ENCODE assay signal across 9 cellular contexts in the genomic region with DNA sequence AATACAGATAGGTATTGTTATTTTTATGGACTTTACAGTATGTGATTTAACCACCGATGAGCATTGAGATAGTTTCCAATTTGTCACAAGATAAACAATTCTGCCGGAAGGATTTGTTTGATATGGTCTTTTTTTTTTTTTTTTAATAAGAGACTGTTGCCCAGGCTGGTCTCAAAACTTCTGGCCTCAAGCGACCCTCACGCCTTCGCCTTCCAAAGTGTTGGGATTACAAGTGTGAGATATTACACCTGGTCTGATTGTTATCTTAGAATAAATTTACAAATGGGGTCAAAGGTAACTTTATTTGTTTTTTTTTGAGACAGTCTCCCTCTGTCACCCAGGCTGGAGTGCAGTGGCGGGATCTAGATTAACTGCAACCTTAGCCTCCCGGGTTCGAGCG. TPM values are rescaled to one million over a fixed set of nuclear protein-coding genes. Genes with fewer than 3 reads are reported as not detected.
A peak's percentile ranks its signal among the peaks of the same experiment; 100 is the strongest.
DNase-seq lines count a peak whose midpoint lies in the region; ATAC-seq and TF ChIP-seq lines count a peak whose summit lies in the region.
"Had no signal": no experiment of that assay in that cellular context is flagged by ENCODE, and none has a peak within 500 bp of the region (broad histone marks: within the 10 kb centered on the region; RNA-seq: fewer than 3 reads in every experiment).

No MANE protein-coding gene starts in this region.

- ATAC-seq in CD4-positive, CD25-positive, alpha-beta regulatory T cell (ENCODE audit: low read depth in 2 of 2), result no peak

- H3K27me3 Mint-ChIP-seq in CD4-positive, CD25-positive, alpha-beta regulatory T cell, result no peaks in the 10 kb centered on the region
- H3K27me3 Mint-ChIP-seq in endothelial cell (ENCODE audit: unreplicated experiment), result peaks cover 10% of the 10 kb centered on the region

- no peaks in the 10 kb centered on the region for H3K79me2 ChIP-seq in OCI-LY1 (ENCODE audit: insufficient read depth, low read length)

- no peak for TF ChIP-seq CTCF in OCI-LY1 (IDR thresholded peaks at IDR 0.05; ENCODE audit: low read length)
- no peak for TF ChIP-seq CTCF in endothelial cell (IDR thresholded peaks at IDR 0.05; ENCODE audit: unreplicated experiment)
- no peak for TF ChIP-seq CTCF in neutrophil (IDR thresholded peaks at IDR 0.05)

- H3K27me3 ChIP-seq in CD4-positive, CD25-positive, alpha-beta regulatory T cell (ENCODE audit: control insufficient read depth, insufficient read depth, low read length), result no peaks in the 10 kb centered on the region
- H3K27me3 ChIP-seq in OCI-LY1 (ENCODE audit: insufficient read depth, low read length), result no peaks in the 10 kb centered on the region
- peaks cover 84% of the 10 kb centered on the region for H3K27me3 ChIP-seq in neutrophil

- in situ Hi-C loops in KBM-7 (cut with MboI; ENCODE audit: low pct_unique_long_range_greater_than_20kb, low sequenced_read_pairs), result no loop called here

- H3F3A ChIP-seq in OCI-LY1 (ENCODE audit: insufficient read depth, low read length), result 0 out of 2 replicates have a peak, but pooled peaks cover 3% of the 10 kb centered on the region

- H3K4me3 Mint-ChIP-seq in CD4-positive, CD25-positive, alpha-beta regulatory T cell, result peak overlapping the region; percentile 90 to 99 (median 92)
- peak overlapping the region; percentile 94 for H3K4me3 Mint-ChIP-seq in endothelial cell (ENCODE audit: unreplicated experiment)

- peaks cover 0 to 3% (median 0%) of the 10 kb centered on the region in 7 donors for H3K9me3 Mint-ChIP-seq in CD4-positive, CD25-positive, alpha-beta regulatory T cell
- no peaks in the 10 kb centered on the region for H3K9me3 Mint-ChIP-seq in endothelial cell (ENCODE audit: unreplicated experiment)

- H3K27ac Mint-ChIP-seq in CD4-positive, CD25-positive, alpha-beta regulatory T cell, result peak overlapping the region; percentile 84 to 93 (median 84)
- peak overlapping the region; percentile 96 for H3K27ac Mint-ChIP-seq in endothelial cell (ENCODE audit: unreplicated experiment)

- H3K27ac ChIP-seq in CD4-positive, CD25-positive, alpha-beta regulatory T cell (ENCODE audit: insufficient read depth, low read length, poor library complexity, severe bottlenecking), result peak overlapping the region; percentile 55
- H3K27ac ChIP-seq in OCI-LY1 (ENCODE audit: low read depth, low read length, poor library complexity, severe bottlenecking), result no peak overlapping the region
- no peak overlapping the region for H3K27ac ChIP-seq in neutrophil

- H3K9me3 ChIP-seq in CD4-positive, CD25-positive, alpha-beta regulatory T cell (ENCODE audit: control insufficient read depth in 2 of 2, low read length in 2 of 2), result no peaks in the 10 kb centered on the region
- no peaks in the 10 kb centered on the region for H3K9me3 ChIP-seq in OCI-LY1 (ENCODE audit: low read length)
- no peaks in the 10 kb centered on the region for H3K9me3 ChIP-seq in neutrophil

- H2AFZ ChIP-seq in OCI-LY1 (ENCODE audit: low read length), result no peak overlapping the region

- H4K20me1 ChIP-seq in OCI-LY1 (ENCODE audit: insufficient read depth, low read length), result no peaks in the 10 kb centered on the region

- H3K9me2 ChIP-seq in OCI-LY1 (ENCODE audit: low read depth, low read length), result no peaks in the 10 kb centered on the region

- no peaks in the 10 kb centered on the region for H3K36me3 ChIP-seq in CD4-positive, CD25-positive, alpha-beta regulatory T cell (ENCODE audit: control insufficient read depth, insufficient read depth, low read length)
- H3K36me3 ChIP-seq in OCI-LY1 (ENCODE audit: insufficient read depth, low read length) (no peaks in the 10 kb centered on the region), neutrophil (no peaks in the 10 kb centered on the region)

- H3K36me3 Mint-ChIP-seq in CD4-positive, CD25-positive, alpha-beta regulatory T cell, result peaks cover 7% of the 10 kb centered on the region
- H3K36me3 Mint-ChIP-seq in endothelial cell (ENCODE audit: low read depth, unreplicated experiment), result peaks cover 18% of the 10 kb centered on the region

- peaks cover 18% of the 10 kb centered on the region for H3K4me1 ChIP-seq in CD4-positive, CD25-positive, alpha-beta regulatory T cell (ENCODE audit: control insufficient read depth, insufficient read depth, low read length, poor library complexity, severe bottlenecking)
- H3K4me1 ChIP-seq in OCI-LY1 (ENCODE audit: insufficient read depth, low read length, severe bottlenecking) (peaks cover 14% of the 10 kb centered on the region), neutrophil (ENCODE audit: control insufficient read depth in 1 of 2, insufficient read depth in 1 of 2, low read depth in 1 of 2, low read length in 1 of 2) (peaks cover 12 to 16% of the 10 kb centered on the region in 2 experiments)

- peak overlapping the region; percentile 96 for H3K4me2 ChIP-seq in OCI-LY1 (ENCODE audit: low read length)

- peaks cover 26 to 56% (median 39%) of the 10 kb centered on the region in 4 donors for H3K4me1 Mint-ChIP-seq in CD4-positive, CD25-positive, alpha-beta regulatory T cell
- H3K4me1 Mint-ChIP-seq in endothelial cell (ENCODE audit: unreplicated experiment), result peaks cover 19% of the 10 kb centered on the region

- H3K4me3 ChIP-seq in CD4-positive, CD25-positive, alpha-beta regulatory T cell (ENCODE audit: low read depth, low read length), result peak overlapping the region; percentile 92
- H3K4me3 ChIP-seq in OCI-LY1 (ENCODE audit: low read depth, low read length, poor library complexity, severe bottlenecking), result peak overlapping the region; percentile 77
- H3K4me3 ChIP-seq in neutrophil (ENCODE audit: low read depth in 1 of 2, low read length in 1 of 2), result peak overlapping the region; percentile 52 to 69

- peak overlapping the region; percentile 67 for H3K9ac ChIP-seq in OCI-LY1 (ENCODE audit: low read length)

- DNase-seq in CD4-positive, CD25-positive, alpha-beta regulatory T cell, result no peak
- DNase-seq in endothelial cell (ENCODE audit: low spot score) (no peak), SHP77 treated with DMSO at 0.1 percent for 48 hours (lab: John Stamatoyannopoulos, UW) (no peak), KBM-7 (no peak), dermis blood vessel endothelial cell (no peak), NCI-H1417 treated with DMSO at 0.1 percent for 48 hours (lab: John Stamatoyannopoulos, UW) (no peak)
- DNase-seq: NCI-H1048 had no signal

RNA-seq across cellular contexts. Expression of a gene that starts 1.2 kb away (rescaled TPM):
- 47.4 TPM for total RNA-seq in CD4-positive, CD25-positive, alpha-beta regulatory T cell
- polyA plus RNA-seq in CD4-positive, CD25-positive, alpha-beta regulatory T cell, result 1 to 10 TPM; 3.2 to 6.6 (median 4.5) TPM
- total RNA-seq in endothelial cell (ENCODE audit: unreplicated experiment) (49.0 TPM), dermis blood vessel endothelial cell (62.1 and 68.6 TPM in 2 replicates)
